In genomic region chr7:102859084-102859798, GRCh38 we compare ENCODE assay signal across 25 cellular contexts. TPM values are rescaled to one million over a fixed set of nuclear protein-coding genes. Genes with fewer than 3 reads are reported as not detected.
DNase-seq lines count a peak whose midpoint lies in the region; ATAC-seq and TF ChIP-seq lines count a peak whose summit lies in the region.
"Had no signal": no experiment of that assay in that cellular context is flagged by ENCODE, and none has a peak within 500 bp of the region (broad histone marks: within the 10 kb centered on the region; RNA-seq: fewer than 3 reads in every experiment).

No MANE protein-coding gene starts in this region.

- no peak overlapping the region for H3K23ac ChIP-seq in H9 (ENCODE audit: insufficient read length, low read depth, low read length)

- no peaks in the 10 kb centered on the region; the same call in 1 of the 2 replicates for H3K27me3 Mint-ChIP-seq in H9 (ENCODE audit: low read depth)
- H3K27me3 Mint-ChIP-seq: activated naive CD8-positive, alpha-beta T cell; natural killer cell treated with Interleukin-12 subunit alpha and Interleukin-12 subunit beta and Interleukin-15 and Interleukin-18, amount 100 ng/mL, for 72 hours had no signal

- no peak overlapping the region for H2BK5ac ChIP-seq in H9 (ENCODE audit: insufficient read length, low read length)

- H3K18ac ChIP-seq in H9 (ENCODE audit: insufficient read length, low read depth, low read length) = no peak overlapping the region

- H3K27me3 ChIP-seq in H9 (ENCODE audit: insufficient read depth, low read length) (no peaks in the 10 kb centered on the region), rectal smooth muscle tissue (ENCODE audit: control insufficient read depth, insufficient read depth, low read length) (no peaks in the 10 kb centered on the region), MG63 (no peaks in the 10 kb centered on the region), tibial nerve (no peaks in the 10 kb centered on the region)
- H3K27me3 ChIP-seq: BE2C, gastrocnemius medialis, pancreas, upper lobe of right lung had no signal

- H3K4ac ChIP-seq in H9 (ENCODE audit: low read depth, low read length) = no peak overlapping the region

- peaks cover 2% of the 10 kb centered on the region; the same call in 1 of the 2 replicates for H3K4me1 ChIP-seq in H9 (ENCODE audit: insufficient read depth, low read length)
- peaks cover 5% of the 10 kb centered on the region for H3K4me1 ChIP-seq in rectal smooth muscle tissue (ENCODE audit: control insufficient read depth, insufficient read depth, low read length)
- H3K4me1 ChIP-seq in tibial nerve = peaks cover 0 to 19% (median 5%) of the 10 kb centered on the region in 4 donors
- H3K4me1 ChIP-seq: BE2C, pancreas, upper lobe of right lung had no signal

- no peaks in the 10 kb centered on the region for H3K36me3 Mint-ChIP-seq in H9 (ENCODE audit: insufficient read depth in 1 of 3, low read depth in 3 of 3)
- H3K36me3 Mint-ChIP-seq: natural killer cell treated with Interleukin-12 subunit alpha and Interleukin-12 subunit beta and Interleukin-15 and Interleukin-18, amount 100 ng/mL, for 72 hours had no signal

- H3K79me1 ChIP-seq in H9 (ENCODE audit: insufficient read depth, low read depth, low read length, poor library complexity, severe bottlenecking) = no peaks in the 10 kb centered on the region

- H3K4me2 ChIP-seq in H9 (ENCODE audit: insufficient read depth, insufficient read length, low read length) = no peak overlapping the region

- H3K4me3 Mint-ChIP-seq in H9 = no peak overlapping the region; a peak in 1 of 5 replicates
- H3K4me3 Mint-ChIP-seq: activated naive CD8-positive, alpha-beta T cell; natural killer cell treated with Interleukin-12 subunit alpha and Interleukin-12 subunit beta and Interleukin-15 and Interleukin-18, amount 100 ng/mL, for 72 hours had no signal

- H3K4me3 ChIP-seq in rectal smooth muscle tissue (ENCODE audit: low read length) (no peak overlapping the region), MG63 (no peak overlapping the region), tibial nerve (no peak overlapping the region)
- H3K4me3 ChIP-seq: gastrocnemius medialis, pancreas, upper lobe of right lung had no signal

- no peak for TF ChIP-seq CTCF in H9 (conservative IDR thresholded peaks at IDR 0.05)
- no peak for TF ChIP-seq CTCF in tibial nerve (IDR thresholded peaks at IDR 0.05)

- no peak overlapping the region for H4K5ac ChIP-seq in H9 (ENCODE audit: insufficient read length, low read depth, low read length)

- no peak overlapping the region for H3K14ac ChIP-seq in H9 (ENCODE audit: insufficient read depth, low read length)

- no peaks in the 10 kb centered on the region for H3K79me2 ChIP-seq in H9 (ENCODE audit: insufficient read depth, low read length)

- peaks cover 11 to 12% of the 10 kb centered on the region in 2 experiments for H3K4me1 Mint-ChIP-seq in H9

- H4K20me1 ChIP-seq in H9 (ENCODE audit: control insufficient read depth, insufficient read depth, insufficient read length) = no peaks in the 10 kb centered on the region

- peak overlapping the region in 2 of 3 experiments; percentile 49 to 59; a peak in 2 of 7 replicates for H3K27ac Mint-ChIP-seq in H9
- H3K27ac Mint-ChIP-seq: activated naive CD8-positive, alpha-beta T cell; activated T-helper 2 cell treated with anti-CD3 and anti-CD28 coated beads, Interferon-gamma antibody, Interleukin-2, Interleukin-4, amounts not matched to agents 10 μg/mL and 5 μg/mL and 100 μg/mL, durations not matched to agents 14 hours and 24 hours and 36 hours; natural killer cell treated with Interleukin-12 subunit alpha and Interleukin-12 subunit beta and Interleukin-15 and Interleukin-18, amount 100 ng/mL, for 72 hours had no signal

- H2BK15ac ChIP-seq in H9 (ENCODE audit: low read depth, low read length) = no peak overlapping the region

- H3K23me2 ChIP-seq in H9 (ENCODE audit: insufficient read length, low read depth, low read length, poor library complexity, severe bottlenecking) = no peaks in the 10 kb centered on the region

- TF ChIP-seq POLR2A in tibial nerve (IDR thresholded peaks at IDR 0.05) = no peak

- no peak overlapping the region for H3T11ph ChIP-seq in H9 (ENCODE audit: low read length)

- no peak for DNase-seq in H9
- peak; percentile 40 for DNase-seq in fibroblast of peridontal ligament (ENCODE audit: extremely low read depth)
- DNase-seq in activated CD8-positive, alpha-beta memory T cell treated with anti-CD3 and anti-CD28 coated beads, Interleukin-2, amount 50 U/mL, for 48 hours = no peak
- DNase-seq in NCI-H1436 treated with DMSO at 0.1 percent for 48 hours (lab: John Stamatoyannopoulos, UW) = no peak
- no peak for DNase-seq in MG63
- no peak for DNase-seq in tibial nerve (ENCODE audit: low spot score in 2 of 2)
- DNase-seq: activated CD4-positive, alpha-beta T cell treated with anti-CD3 and anti-CD28 coated beads, Interleukin-2, amount 50 U/mL, for 48 hours; BE2C; cerebellar nuclear complex; DMS53; gastrocnemius medialis; GDM1; Kasumi-1; left ventricle myocardium superior; midbrain; NCI-H1092 treated with DMSO at 0.1 percent for 48 hours; NCI-H1930; NCI-H2227 treated with DMSO at 0.1 percent for 48 hours; pancreas; upper lobe of right lung had no signal

- H3K9ac ChIP-seq in H9 (ENCODE audit: extremely low read depth, insufficient read length, low read length) = no peak overlapping the region
- H3K9ac ChIP-seq in rectal smooth muscle tissue (ENCODE audit: low read length) = no peak overlapping the region

- H2AK5ac ChIP-seq in H9 (ENCODE audit: insufficient read length, low read length) = no peak overlapping the region

- H3K27ac ChIP-seq in H9 (ENCODE audit: insufficient read length, low read depth, low read length) (no peak overlapping the region), rectal smooth muscle tissue (ENCODE audit: low read depth, low read length) (peak overlapping the region; percentile 34), tibial nerve (peak overlapping the region in 2 of 4 donors; percentile 49 to 70)
- H3K27ac ChIP-seq: gastrocnemius medialis, pancreas, upper lobe of right lung had no signal

- no peak overlapping the region for H2BK12ac ChIP-seq in H9 (ENCODE audit: insufficient read length, low read depth, low read length)

- no peaks in the 10 kb centered on the region for H3K9me3 Mint-ChIP-seq in H9
- H3K9me3 Mint-ChIP-seq: activated T-helper 2 cell treated with anti-CD3 and anti-CD28 coated beads, Interferon-gamma antibody, Interleukin-2, Interleukin-4, amounts not matched to agents 10 μg/mL and 5 μg/mL and 100 μg/mL, durations not matched to agents 14 hours and 24 hours and 36 hours; natural killer cell treated with Interleukin-12 subunit alpha and Interleukin-12 subunit beta and Interleukin-15 and Interleukin-18, amount 100 ng/mL, for 72 hours had no signal

- ATAC-seq in SK-N-SH treated with all-trans-retinoic acid at 6 μM for 48 hours = peak; percentile 12; the same call in 2 of the 3 replicates
- ATAC-seq: gastrocnemius medialis; left ventricle myocardium superior; natural killer cell treated with Interleukin-12 subunit alpha and Interleukin-12 subunit beta and Interleukin-15 and Interleukin-18, amount 100 ng/mL, for 72 hours; pancreas; upper lobe of right lung had no signal

- H2BK20ac ChIP-seq in H9 (ENCODE audit: low read depth, low read length, poor library complexity, severe bottlenecking) = no peak overlapping the region

- no CpG with 5 or more reads among the region's 4 CpGs for WGBS in H9 (ENCODE audit: extremely low coverage, insufficient read length, low lambda C conversion rate)
- 23 to 28% methylated on average over 4 of the region's 4 CpGs for WGBS in tibial nerve, 2 donors

- H2AFZ ChIP-seq in H9 (ENCODE audit: low read length) = no peak overlapping the region

- no peak for TF ChIP-seq EP300 in tibial nerve (IDR thresholded peaks at IDR 0.05)

- H4K8ac ChIP-seq in H9 (replicated peaks; ENCODE audit: insufficient read length, low read depth, low read length) = no peak overlapping the region

- no peak overlapping the region for H4K91ac ChIP-seq in H9 (ENCODE audit: insufficient read length, low read depth, low read length)

- no peak overlapping the region for H2BK120ac ChIP-seq in H9 (ENCODE audit: low read depth, low read length, poor library complexity, severe bottlenecking)

- H3K56ac ChIP-seq in H9 (ENCODE audit: insufficient read length, low read depth, low read length) = no peak overlapping the region

- no peaks in the 10 kb centered on the region for H3K9me3 ChIP-seq in H9 (ENCODE audit: control insufficient read depth, low read depth, low read length)
- no peaks in the 10 kb centered on the region for H3K9me3 ChIP-seq in MG63
- no peaks in the 10 kb centered on the region for H3K9me3 ChIP-seq in tibial nerve
- H3K9me3 ChIP-seq: BE2C, gastrocnemius medialis, pancreas, upper lobe of right lung had no signal

- H3K36me3 ChIP-seq in rectal smooth muscle tissue (ENCODE audit: control insufficient read depth, insufficient read depth, low read length) (no peaks in the 10 kb centered on the region), MG63 (no peaks in the 10 kb centered on the region), tibial nerve (no peaks in the 10 kb centered on the region)
- H3K36me3 ChIP-seq: BE2C, gastrocnemius medialis, pancreas, upper lobe of right lung had no signal

TF ChIP-seq in SK-N-SH treated with all-trans-retinoic acid at 6 μM for 48 hours, 23 proteins besides CTCF, POLR2A, EP300 and RAD21 (continues in another document):
- no peak for TF ChIP-seq TOX (CRISPR knock-in tag; IDR thresholded peaks at IDR 0.05; ENCODE audit: borderline replicate concordance)
- no peak for TF ChIP-seq ZFP30 (CRISPR knock-in tag; IDR thresholded peaks at IDR 0.05)
- TF ChIP-seq GLIS3 (CRISPR knock-in tag; IDR thresholded peaks at IDR 0.05) = no peak
- no peak for TF ChIP-seq POU6F1 (CRISPR knock-in tag; IDR thresholded peaks at IDR 0.05; ENCODE audit: borderline replicate concordance, low read depth)

RNA-seq across cellular contexts. Expression of gene LRRC17, which starts 53.6 kb away (rescaled TPM):
- total RNA-seq in H9 (2021) (2.0 and 2.1 TPM in 2 replicates), tibial nerve (1 to 10 TPM; 1.7 to 9.0 (median 2.6) TPM)
- total RNA-seq in MG63 (2014; rRNA removed; shearing (Covaris generic); ENCODE audit: low replicate concordance) = 0.13 TPM in 1 of 2 replicates, not detected in the other
- total RNA-seq: activated T-helper 2 cell treated with anti-CD3 and anti-CD28 coated beads, Interferon-gamma antibody, Interleukin-2, Interleukin-4, amounts not matched to agents 10 μg/mL and 5 μg/mL and 100 μg/mL, durations not matched to agents 14 hours and 24 hours and 36 hours had no signal
